20 cellular contexts compared by ENCODE assay signal in the genomic region with DNA sequence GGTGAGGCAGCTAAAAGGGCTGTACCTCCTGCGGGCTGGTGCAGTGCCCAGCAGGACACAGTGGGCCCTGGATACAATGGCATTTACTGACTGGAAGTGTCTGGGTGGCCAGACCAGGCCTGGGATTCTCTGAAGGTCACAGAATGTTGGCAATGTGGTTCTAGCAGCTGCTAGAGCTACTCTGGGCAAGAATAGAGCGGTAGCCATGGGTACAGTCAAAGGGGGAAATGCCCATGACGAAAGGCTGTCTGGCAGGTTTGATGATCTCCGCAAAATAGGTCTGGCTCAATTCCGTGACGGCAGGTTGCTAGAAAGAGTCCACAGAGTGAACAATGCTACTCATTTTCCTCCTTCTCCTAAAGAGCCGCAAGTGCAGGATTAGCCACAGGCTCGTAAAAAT.
A peak's percentile ranks its signal among the peaks of the same experiment; 100 is the strongest.
DNase-seq lines count a peak whose midpoint lies in the region; ATAC-seq and TF ChIP-seq lines count a peak whose summit lies in the region.
"Had no signal": no experiment of that assay in that cellular context is flagged by ENCODE, and none has a peak within 500 bp of the region (broad histone marks: within the 10 kb centered on the region; RNA-seq: fewer than 3 reads in every experiment).

No MANE protein-coding gene starts in this region.

- peaks cover 3% of the 10 kb centered on the region for H4K20me1 ChIP-seq in osteoblast (ENCODE audit: insufficient read depth, low read length)

- H3K4me3 ChIP-seq in right atrium auricular region (no peak overlapping the region), osteoblast (ENCODE audit: insufficient read depth, low read length) (no peak overlapping the region)
- H3K4me3 ChIP-seq: BLaER1, breast epithelium, coronary artery, left lung had no signal

- H3K36me3 ChIP-seq in right atrium auricular region (no peaks in the 10 kb centered on the region), osteoblast (ENCODE audit: insufficient read depth, low read length) (no peaks in the 10 kb centered on the region)
- H3K36me3 ChIP-seq: BLaER1, breast epithelium, left lung had no signal

- H3K27ac ChIP-seq in right atrium auricular region (peak overlapping the region; percentile 29 to 53), osteoblast (ENCODE audit: low read depth, low read length) (no peak overlapping the region)
- H3K27ac ChIP-seq: BLaER1, breast epithelium, coronary artery, left lung had no signal

- no peak overlapping the region for H2AFZ ChIP-seq in osteoblast (ENCODE audit: low read length)

- no peaks in the 10 kb centered on the region for H3K27me3 ChIP-seq in right atrium auricular region
- H3K27me3 ChIP-seq in osteoblast (ENCODE audit: insufficient read depth, low read length), result no peaks in the 10 kb centered on the region
- H3K27me3 ChIP-seq: BLaER1, breast epithelium, left lung had no signal

- H3K79me2 ChIP-seq in osteoblast (ENCODE audit: insufficient read depth, low read length), result no peaks in the 10 kb centered on the region

- no peak for TF ChIP-seq CTCF in right atrium auricular region (IDR thresholded peaks at IDR 0.05)
- no peak for TF ChIP-seq CTCF in osteoblast (IDR thresholded peaks at IDR 0.05; ENCODE audit: extremely low read depth, low read depth, low read length)

- no peak for ATAC-seq in HG03439 (IDR thresholded peaks at IDR 0.05; ENCODE audit: unreplicated experiment)
- ATAC-seq: activated T-cell treated with anti-CD3 and anti-CD28 coated beads, Interleukin-2, amount 50 U/mL, for 4 hours; left lung had no signal

- H3K4me2 ChIP-seq in osteoblast (ENCODE audit: insufficient read depth, low read length), result no peak overlapping the region
- H3K4me2 ChIP-seq: BLaER1 had no signal

- H3K4me1 ChIP-seq in right atrium auricular region (no peaks in the 10 kb centered on the region), osteoblast (ENCODE audit: insufficient read depth, low read length) (no peaks in the 10 kb centered on the region)
- H3K4me1 ChIP-seq: breast epithelium, left lung had no signal

- peak; percentile 67 for DNase-seq in Ammon's horn (ENCODE audit: low spot score)
- peak; percentile 50 for DNase-seq in cerebellum (ENCODE audit: low spot score)
- DNase-seq in right atrium auricular region (ENCODE audit: low spot score), result no peak
- DNase-seq in osteoblast (ENCODE audit: insufficient read length, low spot score, missing footprints), result peak; percentile 30
- no peak for DNase-seq in NCI-H1048 (lab: John Stamatoyannopoulos, UW)
- DNase-seq in activated CD4-positive, alpha-beta T cell treated with anti-CD3 and anti-CD28 coated beads for 1 hour, result no peak
- no peak for DNase-seq in hepatic stellate cell (ENCODE audit: low spot score)
- DNase-seq: activated CD4-positive, alpha-beta T cell treated with anti-CD3 and anti-CD28 coated beads for 4 hours; activated T-cell treated with anti-CD3 and anti-CD28 coated beads, Interleukin-2, amount 50 U/mL, for 4 hours; H9; left lung; NCI-H1092 treated with DMSO at 0.1 percent for 48 hours; NCI-H2029; NCI-H226; NCI-H748 treated with DMSO at 0.1 percent for 48 hours; stimulated activated CD8-positive, alpha-beta memory T cell treated with anti-CD3 and anti-CD28 coated beads, Interleukin-4, amount 100 ng/mL, for 48 hours had no signal

- H3K9me3 ChIP-seq in right atrium auricular region (no peaks in the 10 kb centered on the region), osteoblast (ENCODE audit: low read depth, low read length) (no peaks in the 10 kb centered on the region)
- H3K9me3 ChIP-seq: BLaER1, breast epithelium, left lung had no signal

Comparison
In these comparisons a context has a peak if more than half of its experiments do, and no peak if none do; other contexts are left out.
1. DNase-seq: peak in Ammon's horn (single experiment), cerebellum (single experiment) and osteoblast (single experiment); none in right atrium auricular region (single experiment), NCI-H1048 (single experiment), activated CD4-positive, alpha-beta T cell treated with anti-CD3 and anti-CD28 coated beads for 1 hour (single experiment) and hepatic stellate cell (single experiment).